Comparison of ENCODE assay signal across 20 cellular contexts in genomic region chr2:66843856-66844255, GRCh38.
"Had no signal": no experiment of that assay in that cellular context is flagged by ENCODE, and none has a peak within 500 bp of the region (broad histone marks: within the 10 kb centered on the region; RNA-seq: fewer than 3 reads in every experiment).

No MANE protein-coding gene starts in this region.

- DNase-seq: effector memory CD8-positive, alpha-beta T cell; gastrocnemius medialis; heart right ventricle; hypothalamus; kidney glomerular epithelial cell; mammary epithelial cell; occipital lobe; pancreas; right cardiac atrium; small intestine; stimulated activated CD4-positive, alpha-beta T cell treated with anti-CD3 and anti-CD28 coated beads, Interleukin-12 subunit alpha, Interleukin-12 subunit beta, amount 100 ng/mL, for 4 hours; stimulated activated naive CD4-positive, alpha-beta T cell; stomach; substantia nigra; upper lobe of left lung; uterus had no signal

- H3K27me3 Mint-ChIP-seq: dendritic cell treated with granulocyte-macrophage colony-stimulating factor and Interleukin-4, amounts not matched to agents 40 ng/mL and 50 ng/mL, for 4 days; effector memory CD8-positive, alpha-beta T cell; natural killer cell treated with Interleukin-12 subunit alpha and Interleukin-12 subunit beta and Interleukin-15 and Interleukin-18, amount 100 ng/mL, for 72 hours; progenitor cell of endocrine pancreas had no signal

- H3K27ac Mint-ChIP-seq: dendritic cell treated with granulocyte-macrophage colony-stimulating factor and Interleukin-4, amounts not matched to agents 40 ng/mL and 50 ng/mL, for 4 days; effector memory CD8-positive, alpha-beta T cell; natural killer cell treated with Interleukin-12 subunit alpha and Interleukin-12 subunit beta and Interleukin-15 and Interleukin-18, amount 100 ng/mL, for 72 hours; progenitor cell of endocrine pancreas had no signal

- H3K9me3 Mint-ChIP-seq: dendritic cell treated with granulocyte-macrophage colony-stimulating factor and Interleukin-4, amounts not matched to agents 40 ng/mL and 50 ng/mL, for 4 days; natural killer cell treated with Interleukin-12 subunit alpha and Interleukin-12 subunit beta and Interleukin-15 and Interleukin-18, amount 100 ng/mL, for 72 hours had no signal

- H3K4me3 Mint-ChIP-seq: dendritic cell treated with granulocyte-macrophage colony-stimulating factor and Interleukin-4, amounts not matched to agents 40 ng/mL and 50 ng/mL, for 4 days; effector memory CD8-positive, alpha-beta T cell; natural killer cell treated with Interleukin-12 subunit alpha and Interleukin-12 subunit beta and Interleukin-15 and Interleukin-18, amount 100 ng/mL, for 72 hours had no signal

- H3K36me3 Mint-ChIP-seq: natural killer cell treated with Interleukin-12 subunit alpha and Interleukin-12 subunit beta and Interleukin-15 and Interleukin-18, amount 100 ng/mL, for 72 hours had no signal

- ATAC-seq: effector memory CD8-positive, alpha-beta T cell; gastrocnemius medialis; heart right ventricle; left lobe of liver; natural killer cell treated with Interleukin-12 subunit alpha and Interleukin-12 subunit beta and Interleukin-15 and Interleukin-18, amount 100 ng/mL, for 72 hours; pancreas; right cardiac atrium had no signal
